Comparison of ENCODE assay signal across 1 cellular context in the genomic region with DNA sequence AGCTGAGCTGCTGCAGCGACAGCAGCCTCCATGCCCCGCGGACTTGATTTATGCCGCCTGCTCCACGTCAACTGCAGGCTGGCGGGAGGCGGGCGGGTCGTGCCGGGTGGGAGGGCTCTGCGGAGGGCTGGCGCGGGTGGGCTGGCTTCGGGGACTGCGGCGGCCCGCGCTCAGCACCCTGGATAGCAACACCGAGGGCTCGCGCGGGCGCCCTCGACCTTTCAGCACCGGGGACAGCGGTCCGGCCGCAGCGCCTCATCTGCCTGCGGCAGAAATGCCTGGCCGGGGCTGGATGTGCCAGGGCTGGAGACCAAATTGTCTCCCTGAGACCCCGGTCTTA.
A peak's percentile ranks its signal among the peaks of the same experiment; 100 is the strongest.
TF ChIP-seq lines count a peak whose summit lies in the region.

No MANE protein-coding gene starts in this region.

TF ChIP-seq in HepG2, 621 proteins besides CTCF, POLR2A, EP300 and RAD21 (continued from another document and continues in another):
- TF ChIP-seq, protein P1, sequence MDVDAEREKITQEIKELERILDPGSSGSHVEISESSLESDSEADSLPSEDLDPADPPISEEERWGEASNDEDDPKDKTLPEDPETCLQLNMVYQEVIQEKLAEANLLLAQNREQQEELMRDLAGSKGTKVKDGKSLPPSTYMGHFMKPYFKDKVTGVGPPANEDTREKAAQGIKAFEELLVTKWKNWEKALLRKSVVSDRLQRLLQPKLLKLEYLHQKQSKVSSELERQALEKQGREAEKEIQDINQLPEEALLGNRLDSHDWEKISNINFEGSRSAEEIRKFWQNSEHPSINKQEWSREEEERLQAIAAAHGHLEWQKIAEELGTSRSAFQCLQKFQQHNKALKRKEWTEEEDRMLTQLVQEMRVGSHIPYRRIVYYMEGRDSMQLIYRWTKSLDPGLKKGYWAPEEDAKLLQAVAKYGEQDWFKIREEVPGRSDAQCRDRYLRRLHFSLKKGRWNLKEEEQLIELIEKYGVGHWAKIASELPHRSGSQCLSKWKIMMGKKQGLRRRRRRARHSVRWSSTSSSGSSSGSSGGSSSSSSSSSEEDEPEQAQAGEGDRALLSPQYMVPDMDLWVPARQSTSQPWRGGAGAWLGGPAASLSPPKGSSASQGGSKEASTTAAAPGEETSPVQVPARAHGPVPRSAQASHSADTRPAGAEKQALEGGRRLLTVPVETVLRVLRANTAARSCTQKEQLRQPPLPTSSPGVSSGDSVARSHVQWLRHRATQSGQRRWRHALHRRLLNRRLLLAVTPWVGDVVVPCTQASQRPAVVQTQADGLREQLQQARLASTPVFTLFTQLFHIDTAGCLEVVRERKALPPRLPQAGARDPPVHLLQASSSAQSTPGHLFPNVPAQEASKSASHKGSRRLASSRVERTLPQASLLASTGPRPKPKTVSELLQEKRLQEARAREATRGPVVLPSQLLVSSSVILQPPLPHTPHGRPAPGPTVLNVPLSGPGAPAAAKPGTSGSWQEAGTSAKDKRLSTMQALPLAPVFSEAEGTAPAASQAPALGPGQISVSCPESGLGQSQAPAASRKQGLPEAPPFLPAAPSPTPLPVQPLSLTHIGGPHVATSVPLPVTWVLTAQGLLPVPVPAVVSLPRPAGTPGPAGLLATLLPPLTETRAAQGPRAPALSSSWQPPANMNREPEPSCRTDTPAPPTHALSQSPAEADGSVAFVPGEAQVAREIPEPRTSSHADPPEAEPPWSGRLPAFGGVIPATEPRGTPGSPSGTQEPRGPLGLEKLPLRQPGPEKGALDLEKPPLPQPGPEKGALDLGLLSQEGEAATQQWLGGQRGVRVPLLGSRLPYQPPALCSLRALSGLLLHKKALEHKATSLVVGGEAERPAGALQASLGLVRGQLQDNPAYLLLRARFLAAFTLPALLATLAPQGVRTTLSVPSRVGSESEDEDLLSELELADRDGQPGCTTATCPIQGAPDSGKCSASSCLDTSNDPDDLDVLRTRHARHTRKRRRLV (CRISPR knock-in tag; IDR thresholded peaks at IDR 0.05): peak; percentile 93
- TF ChIP-seq ZNF556 (CRISPR knock-in tag; IDR thresholded peaks at IDR 0.05; ENCODE audit: borderline replicate concordance): peak; percentile 57; the same call in 1 of the 2 replicates
- TF ChIP-seq FOSL2 (CRISPR knock-in tag; IDR thresholded peaks at IDR 0.05): peak; percentile 85
- TF ChIP-seq, protein P2, sequence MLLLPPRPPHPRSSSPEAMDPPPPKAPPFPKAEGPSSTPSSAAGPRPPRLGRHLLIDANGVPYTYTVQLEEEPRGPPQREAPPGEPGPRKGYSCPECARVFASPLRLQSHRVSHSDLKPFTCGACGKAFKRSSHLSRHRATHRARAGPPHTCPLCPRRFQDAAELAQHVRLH (CRISPR knock-in tag; IDR thresholded peaks at IDR 0.05; ENCODE audit: borderline replicate concordance, low read depth): peak; percentile 100
- TF ChIP-seq ATAD3A (CRISPR knock-in tag; IDR thresholded peaks at IDR 0.05): peak; percentile 98
- TF ChIP-seq ZNF672 (CRISPR knock-in tag; IDR thresholded peaks at IDR 0.05): peak; percentile 94
- TF ChIP-seq, protein P3, sequence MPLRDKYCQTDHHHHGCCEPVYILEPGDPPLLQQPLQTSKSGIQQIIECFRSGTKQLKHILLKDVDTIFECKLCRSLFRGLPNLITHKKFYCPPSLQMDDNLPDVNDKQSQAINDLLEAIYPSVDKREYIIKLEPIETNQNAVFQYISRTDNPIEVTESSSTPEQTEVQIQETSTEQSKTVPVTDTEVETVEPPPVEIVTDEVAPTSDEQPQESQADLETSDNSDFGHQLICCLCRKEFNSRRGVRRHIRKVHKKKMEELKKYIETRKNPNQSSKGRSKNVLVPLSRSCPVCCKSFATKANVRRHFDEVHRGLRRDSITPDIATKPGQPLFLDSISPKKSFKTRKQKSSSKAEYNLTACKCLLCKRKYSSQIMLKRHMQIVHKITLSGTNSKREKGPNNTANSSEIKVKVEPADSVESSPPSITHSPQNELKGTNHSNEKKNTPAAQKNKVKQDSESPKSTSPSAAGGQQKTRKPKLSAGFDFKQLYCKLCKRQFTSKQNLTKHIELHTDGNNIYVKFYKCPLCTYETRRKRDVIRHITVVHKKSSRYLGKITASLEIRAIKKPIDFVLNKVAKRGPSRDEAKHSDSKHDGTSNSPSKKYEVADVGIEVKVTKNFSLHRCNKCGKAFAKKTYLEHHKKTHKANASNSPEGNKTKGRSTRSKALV (CRISPR knock-in tag; IDR thresholded peaks at IDR 0.05): peak; percentile 95
- TF ChIP-seq ZNF703 (CRISPR knock-in tag; IDR thresholded peaks at IDR 0.05; ENCODE audit: borderline replicate concordance): peak; percentile 88; the same call in 1 of the 2 replicates
- peak; percentile 100 for TF ChIP-seq KLF6 (CRISPR knock-in tag; IDR thresholded peaks at IDR 0.05)
- TF ChIP-seq, protein P4, sequence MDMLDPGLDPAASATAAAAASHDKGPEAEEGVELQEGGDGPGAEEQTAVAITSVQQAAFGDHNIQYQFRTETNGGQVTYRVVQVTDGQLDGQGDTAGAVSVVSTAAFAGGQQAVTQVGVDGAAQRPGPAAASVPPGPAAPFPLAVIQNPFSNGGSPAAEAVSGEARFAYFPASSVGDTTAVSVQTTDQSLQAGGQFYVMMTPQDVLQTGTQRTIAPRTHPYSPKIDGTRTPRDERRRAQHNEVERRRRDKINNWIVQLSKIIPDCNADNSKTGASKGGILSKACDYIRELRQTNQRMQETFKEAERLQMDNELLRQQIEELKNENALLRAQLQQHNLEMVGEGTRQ (IDR thresholded peaks at IDR 0.05; ENCODE audit: low read depth, low read length): no peak
- TF ChIP-seq, protein P4 (CRISPR knock-in tag; IDR thresholded peaks at IDR 0.05; ENCODE audit: borderline replicate concordance): no peak
- no peak for TF ChIP-seq ZNF34 (CRISPR knock-in tag; IDR thresholded peaks at IDR 0.05; ENCODE audit: borderline replicate concordance)
- TF ChIP-seq, protein P5, sequence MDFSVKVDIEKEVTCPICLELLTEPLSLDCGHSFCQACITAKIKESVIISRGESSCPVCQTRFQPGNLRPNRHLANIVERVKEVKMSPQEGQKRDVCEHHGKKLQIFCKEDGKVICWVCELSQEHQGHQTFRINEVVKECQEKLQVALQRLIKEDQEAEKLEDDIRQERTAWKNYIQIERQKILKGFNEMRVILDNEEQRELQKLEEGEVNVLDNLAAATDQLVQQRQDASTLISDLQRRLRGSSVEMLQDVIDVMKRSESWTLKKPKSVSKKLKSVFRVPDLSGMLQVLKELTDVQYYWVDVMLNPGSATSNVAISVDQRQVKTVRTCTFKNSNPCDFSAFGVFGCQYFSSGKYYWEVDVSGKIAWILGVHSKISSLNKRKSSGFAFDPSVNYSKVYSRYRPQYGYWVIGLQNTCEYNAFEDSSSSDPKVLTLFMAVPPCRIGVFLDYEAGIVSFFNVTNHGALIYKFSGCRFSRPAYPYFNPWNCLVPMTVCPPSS (IDR thresholded peaks at IDR 0.05): no peak
- TF ChIP-seq, protein P6, sequence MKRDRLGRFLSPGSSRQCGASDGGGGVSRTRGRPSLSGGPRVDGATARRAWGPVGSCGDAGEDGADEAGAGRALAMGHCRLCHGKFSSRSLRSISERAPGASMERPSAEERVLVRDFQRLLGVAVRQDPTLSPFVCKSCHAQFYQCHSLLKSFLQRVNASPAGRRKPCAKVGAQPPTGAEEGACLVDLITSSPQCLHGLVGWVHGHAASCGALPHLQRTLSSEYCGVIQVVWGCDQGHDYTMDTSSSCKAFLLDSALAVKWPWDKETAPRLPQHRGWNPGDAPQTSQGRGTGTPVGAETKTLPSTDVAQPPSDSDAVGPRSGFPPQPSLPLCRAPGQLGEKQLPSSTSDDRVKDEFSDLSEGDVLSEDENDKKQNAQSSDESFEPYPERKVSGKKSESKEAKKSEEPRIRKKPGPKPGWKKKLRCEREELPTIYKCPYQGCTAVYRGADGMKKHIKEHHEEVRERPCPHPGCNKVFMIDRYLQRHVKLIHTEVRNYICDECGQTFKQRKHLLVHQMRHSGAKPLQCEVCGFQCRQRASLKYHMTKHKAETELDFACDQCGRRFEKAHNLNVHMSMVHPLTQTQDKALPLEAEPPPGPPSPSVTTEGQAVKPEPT (CRISPR knock-in tag; IDR thresholded peaks at IDR 0.05; ENCODE audit: low read depth): peak; percentile 97
- TF ChIP-seq JUNB (CRISPR knock-in tag; IDR thresholded peaks at IDR 0.05; ENCODE audit: borderline replicate concordance): peak; percentile 94
- peak; percentile 99 for TF ChIP-seq ZNF563 (CRISPR knock-in tag; IDR thresholded peaks at IDR 0.05)
- TF ChIP-seq, protein P7, sequence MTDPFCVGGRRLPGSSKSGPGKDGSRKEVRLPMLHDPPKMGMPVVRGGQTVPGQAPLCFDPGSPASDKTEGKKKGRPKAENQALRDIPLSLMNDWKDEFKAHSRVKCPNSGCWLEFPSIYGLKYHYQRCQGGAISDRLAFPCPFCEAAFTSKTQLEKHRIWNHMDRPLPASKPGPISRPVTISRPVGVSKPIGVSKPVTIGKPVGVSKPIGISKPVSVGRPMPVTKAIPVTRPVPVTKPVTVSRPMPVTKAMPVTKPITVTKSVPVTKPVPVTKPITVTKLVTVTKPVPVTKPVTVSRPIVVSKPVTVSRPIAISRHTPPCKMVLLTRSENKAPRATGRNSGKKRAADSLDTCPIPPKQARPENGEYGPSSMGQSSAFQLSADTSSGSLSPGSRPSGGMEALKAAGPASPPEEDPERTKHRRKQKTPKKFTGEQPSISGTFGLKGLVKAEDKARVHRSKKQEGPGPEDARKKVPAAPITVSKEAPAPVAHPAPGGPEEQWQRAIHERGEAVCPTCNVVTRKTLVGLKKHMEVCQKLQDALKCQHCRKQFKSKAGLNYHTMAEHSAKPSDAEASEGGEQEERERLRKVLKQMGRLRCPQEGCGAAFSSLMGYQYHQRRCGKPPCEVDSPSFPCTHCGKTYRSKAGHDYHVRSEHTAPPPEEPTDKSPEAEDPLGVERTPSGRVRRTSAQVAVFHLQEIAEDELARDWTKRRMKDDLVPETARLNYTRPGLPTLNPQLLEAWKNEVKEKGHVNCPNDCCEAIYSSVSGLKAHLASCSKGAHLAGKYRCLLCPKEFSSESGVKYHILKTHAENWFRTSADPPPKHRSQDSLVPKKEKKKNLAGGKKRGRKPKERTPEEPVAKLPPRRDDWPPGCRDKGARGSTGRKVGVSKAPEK (CRISPR knock-in tag; IDR thresholded peaks at IDR 0.05; ENCODE audit: borderline replicate concordance): no peak
- peak; percentile 83; the same call in 1 of the 2 replicates for TF ChIP-seq ZC3H4 (CRISPR knock-in tag; IDR thresholded peaks at IDR 0.05; ENCODE audit: borderline replicate concordance)
- TF ChIP-seq MTF1 (CRISPR knock-in tag; IDR thresholded peaks at IDR 0.05): peak; percentile 98
- peak; percentile 92; the same call in 1 of the 2 replicates for TF ChIP-seq ZNF549 (CRISPR knock-in tag; IDR thresholded peaks at IDR 0.05)
- peak; percentile 78 for TF ChIP-seq PHF20 (CRISPR knock-in tag; IDR thresholded peaks at IDR 0.05)
- TF ChIP-seq HOXA3 (CRISPR knock-in tag; IDR thresholded peaks at IDR 0.05): peak; percentile 95
- no peak for TF ChIP-seq TCF7L2 (IDR thresholded peaks at IDR 0.05; ENCODE audit: low read depth, low read length)
- peak; percentile 85 for TF ChIP-seq THAP11 (CRISPR knock-in tag; IDR thresholded peaks at IDR 0.05)
- TF ChIP-seq RBM22 (optimal IDR thresholded peaks at IDR 0.05; ENCODE audit: low read length): no peak
- 0 out of 2 replicates have a peak, but pooled peaks have one; percentile 50 for TF ChIP-seq NCOA5 (CRISPR knock-in tag; IDR thresholded peaks at IDR 0.05)
- peak; percentile 86 for TF ChIP-seq MYC (CRISPR knock-in tag; IDR thresholded peaks at IDR 0.05; ENCODE audit: borderline replicate concordance)
- peak; percentile 100 for TF ChIP-seq TSC22D2 (CRISPR knock-in tag; IDR thresholded peaks at IDR 0.05; ENCODE audit: borderline replicate concordance)
- TF ChIP-seq HDAC1 (CRISPR knock-in tag; IDR thresholded peaks at IDR 0.05): peak; percentile 76; the same call in 1 of the 2 replicates
- TF ChIP-seq, protein P8, sequence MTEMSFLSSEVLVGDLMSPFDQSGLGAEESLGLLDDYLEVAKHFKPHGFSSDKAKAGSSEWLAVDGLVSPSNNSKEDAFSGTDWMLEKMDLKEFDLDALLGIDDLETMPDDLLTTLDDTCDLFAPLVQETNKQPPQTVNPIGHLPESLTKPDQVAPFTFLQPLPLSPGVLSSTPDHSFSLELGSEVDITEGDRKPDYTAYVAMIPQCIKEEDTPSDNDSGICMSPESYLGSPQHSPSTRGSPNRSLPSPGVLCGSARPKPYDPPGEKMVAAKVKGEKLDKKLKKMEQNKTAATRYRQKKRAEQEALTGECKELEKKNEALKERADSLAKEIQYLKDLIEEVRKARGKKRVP (CRISPR knock-in tag; IDR thresholded peaks at IDR 0.05): peak in 1 of 2 experiments; percentile 81; a peak in 2 of 4 replicates
- peak; percentile 100 for TF ChIP-seq ARHGAP35 (CRISPR knock-in tag; IDR thresholded peaks at IDR 0.05; ENCODE audit: borderline replicate concordance)
- peak; percentile 94; the same call in 1 of the 2 replicates for TF ChIP-seq ZNF605 (CRISPR knock-in tag; IDR thresholded peaks at IDR 0.05)
- TF ChIP-seq PHF8 (CRISPR knock-in tag; IDR thresholded peaks at IDR 0.05): peak; percentile 66
- TF ChIP-seq ZNF644 (CRISPR knock-in tag; IDR thresholded peaks at IDR 0.05; ENCODE audit: low read depth): peak; percentile 71
- peak; percentile 100 for TF ChIP-seq SMAD9 (CRISPR knock-in tag; IDR thresholded peaks at IDR 0.05)
- peak; percentile 77 for TF ChIP-seq ZFY (CRISPR knock-in tag; IDR thresholded peaks at IDR 0.05)
- peak; percentile 88 for TF ChIP-seq BCL6 (CRISPR knock-in tag; IDR thresholded peaks at IDR 0.05)
- TF ChIP-seq ZNF431 (CRISPR knock-in tag; IDR thresholded peaks at IDR 0.05; ENCODE audit: borderline replicate concordance, low read depth): peak; percentile 99
- TF ChIP-seq ZNF619 (CRISPR knock-in tag; IDR thresholded peaks at IDR 0.05): 0 out of 2 replicates have a peak, but pooled peaks have one; percentile 49
- TF ChIP-seq TARDBP (CRISPR knock-in tag; IDR thresholded peaks at IDR 0.05): no peak
- peak; percentile 100 for TF ChIP-seq ZNF232 (CRISPR knock-in tag; IDR thresholded peaks at IDR 0.05; ENCODE audit: borderline replicate concordance)
- peak; percentile 97 for TF ChIP-seq NR1H2 (CRISPR knock-in tag; IDR thresholded peaks at IDR 0.05; ENCODE audit: borderline replicate concordance, low read depth)
- TF ChIP-seq GTF2F1 (IDR thresholded peaks at IDR 0.05; ENCODE audit: low read length): no peak
- no peak for TF ChIP-seq ATF1 (CRISPR knock-in tag; IDR thresholded peaks at IDR 0.05)
- no peak for TF ChIP-seq SRSF4 (IDR thresholded peaks at IDR 0.05; ENCODE audit: low read depth, low read length, poor library complexity, severe bottlenecking)
- TF ChIP-seq TBX2 (CRISPR knock-in tag; IDR thresholded peaks at IDR 0.05; ENCODE audit: borderline replicate concordance): peak; percentile 94
- TF ChIP-seq CEBPG (CRISPR knock-in tag; IDR thresholded peaks at IDR 0.05): peak; percentile 57; the same call in 1 of the 2 replicates
